ENCODE assay signal across 23 cellular contexts in the genomic region with DNA sequence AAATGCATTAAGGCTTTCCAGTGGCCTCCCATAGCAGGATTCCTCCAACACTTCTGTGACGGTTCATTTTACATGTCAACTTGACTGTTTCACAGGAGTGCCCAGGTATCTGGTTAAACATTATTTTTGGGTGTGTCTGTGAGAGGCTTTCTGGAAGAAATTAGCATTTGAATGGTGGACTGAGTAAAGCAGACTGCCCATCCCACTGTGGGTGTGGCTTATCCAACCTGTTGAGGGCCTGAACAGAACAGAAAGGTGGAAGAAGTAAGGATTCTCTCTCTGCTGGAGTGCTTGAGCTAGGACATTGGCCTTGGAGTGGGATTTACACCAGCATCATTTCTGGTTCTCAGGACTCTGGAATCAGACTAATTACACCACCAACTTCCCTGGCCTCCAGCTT.
"Had no signal": no experiment of that assay in that cellular context is flagged by ENCODE, and none has a peak within 500 bp of the region (broad histone marks: within the 10 kb centered on the region; RNA-seq: fewer than 3 reads in every experiment).

No MANE protein-coding gene starts in this region.

- H3K36me3 ChIP-seq: breast epithelium, gastrocnemius medialis, heart left ventricle, right atrium auricular region had no signal

- H3K27ac Mint-ChIP-seq: activated naive CD4-positive, alpha-beta T cell treated with anti-CD3 and anti-CD28 coated beads for 36 hours; activated naive CD8-positive, alpha-beta T cell treated with anti-CD3 and anti-CD28 coated beads, Interleukin-2, amount 50 U/mL, for 24 hours; activated T-helper 17 cell treated with anti-CD3 and anti-CD28 coated beads, Interleukin-2, amount 50 U/mL, for 72 hours; nephron had no signal

- H3K27me3 Mint-ChIP-seq: activated naive CD8-positive, alpha-beta T cell treated with anti-CD3 and anti-CD28 coated beads, Interleukin-2, amount 50 U/mL, for 24 hours; activated T-helper 17 cell treated with anti-CD3 and anti-CD28 coated beads, Interleukin-2, amount 50 U/mL, for 72 hours had no signal

- H3K27ac ChIP-seq: breast epithelium, gastrocnemius medialis, heart left ventricle, right atrium auricular region, skin epidermis, VCaP had no signal

- H3K27me3 ChIP-seq: breast epithelium, gastrocnemius medialis, heart left ventricle, right atrium auricular region had no signal

- H3K4me1 Mint-ChIP-seq: activated naive CD8-positive, alpha-beta T cell treated with anti-CD3 and anti-CD28 coated beads, Interleukin-2, amount 50 U/mL, for 24 hours; activated T-helper 17 cell treated with anti-CD3 and anti-CD28 coated beads, Interleukin-2, amount 50 U/mL, for 72 hours; nephron had no signal

- H3K4me1 ChIP-seq: breast epithelium, gastrocnemius medialis, heart left ventricle, right atrium auricular region had no signal

- DNase-seq: activated CD4-positive, alpha-beta T cell treated with anti-CD3 and anti-CD28 coated beads, Interleukin-2, amount 50 U/mL, for 48 hours; activated naive CD4-positive, alpha-beta T cell treated with anti-CD3 and anti-CD28 coated beads for 36 hours; activated naive CD8-positive, alpha-beta T cell treated with anti-CD3 and anti-CD28 coated beads, Interleukin-2, amount 50 U/mL, for 24 hours; aorta; cerebellar nuclear complex; dermis blood vessel endothelial cell; gastrocnemius medialis; heart left ventricle; islet precursor cell; left ventricle myocardium superior; mesendoderm; nucleus accumbens; stimulated activated CD4-positive, alpha-beta T cell treated with anti-CD3 and anti-CD28 coated beads, Interleukin-4, amount 100 ng/mL, for 24 hours; stimulated activated naive CD4-positive, alpha-beta T cell; substantia nigra; T-helper 1 cell; trophoblast cell had no signal

- H3K4me3 Mint-ChIP-seq: activated naive CD4-positive, alpha-beta T cell treated with anti-CD3 and anti-CD28 coated beads for 36 hours; activated naive CD8-positive, alpha-beta T cell treated with anti-CD3 and anti-CD28 coated beads, Interleukin-2, amount 50 U/mL, for 24 hours; activated T-helper 17 cell treated with anti-CD3 and anti-CD28 coated beads, Interleukin-2, amount 50 U/mL, for 72 hours; nephron had no signal

- H3K4me3 ChIP-seq: breast epithelium, gastrocnemius medialis, heart left ventricle, right atrium auricular region, skin epidermis had no signal

- H3K9me3 ChIP-seq: gastrocnemius medialis had no signal
